Comparison of ENCODE assay signal across 14 cellular contexts in genomic region chr11:2703487-2704141, GRCh38. TPM values are rescaled to one million over a fixed set of nuclear protein-coding genes. Genes with fewer than 3 reads are reported as not detected.
DNase-seq lines count a peak whose midpoint lies in the region; ATAC-seq and TF ChIP-seq lines count a peak whose summit lies in the region.
"Had no signal": no experiment of that assay in that cellular context is flagged by ENCODE, and none has a peak within 500 bp of the region (broad histone marks: within the 10 kb centered on the region; RNA-seq: fewer than 3 reads in every experiment).

No MANE protein-coding gene starts in this region.

- H3K4me3 Mint-ChIP-seq in WTC11, result no peak overlapping the region
- no peak overlapping the region for H3K4me3 Mint-ChIP-seq in T-helper 2 cell treated with Interferon-gamma antibody and Interleukin-4, amounts not matched to agents 5 μg/mL and 100 μg/mL, for 36 hours
- H3K4me3 Mint-ChIP-seq: activated CD8-positive, alpha-beta T cell treated with anti-CD3 and anti-CD28 coated beads, Interleukin-2, amount 10 ng/mL, durations not matched to agents 7 days and 5 days had no signal

- POLR2A ChIA-PET in WTC11 (lab: Charles Lee), result interaction anchor here (1.1 to 1.5 kb wide), 2 partner anchors 10 to 16 kb away, joined by 3 to 8 read pairs; no protein-coding TSS in a partner anchor

- peaks cover 14% of the 10 kb centered on the region for H3K36me3 Mint-ChIP-seq in WTC11
- H3K36me3 Mint-ChIP-seq in T-helper 2 cell treated with Interferon-gamma antibody and Interleukin-4, amounts not matched to agents 5 μg/mL and 100 μg/mL, for 36 hours (ENCODE audit: low read depth), result peaks cover 2% of the 10 kb centered on the region

- ATAC-seq in right cardiac atrium (no peak), WTC11 (no peak), lower lobe of right lung (no peak), aorta (ENCODE audit: low FRiP score) (no peak), GM19035 (IDR thresholded peaks at IDR 0.05; ENCODE audit: unreplicated experiment) (no peak)
- ATAC-seq: activated CD8-positive, alpha-beta T cell treated with anti-CD3 and anti-CD28 coated beads, Interleukin-2, amount 10 ng/mL, durations not matched to agents 7 days and 5 days; HCT116 had no signal

- H3K4me1 ChIP-seq in left ventricle myocardium inferior (peaks cover 23% of the 10 kb centered on the region), right cardiac atrium (ENCODE audit: control insufficient read depth, insufficient read depth, low read length) (no peaks in the 10 kb centered on the region), lower lobe of right lung (no peaks in the 10 kb centered on the region), aorta (ENCODE audit: control insufficient read depth in 1 of 2, insufficient read depth in 2 of 2, low read length in 2 of 2) (no peaks in the 10 kb centered on the region)

- H3K27me3 Mint-ChIP-seq in WTC11 (ENCODE audit: low read depth), result peaks cover 81% of the 10 kb centered on the region
- H3K27me3 Mint-ChIP-seq in T-helper 2 cell treated with Interferon-gamma antibody and Interleukin-4, amounts not matched to agents 5 μg/mL and 100 μg/mL, for 36 hours (ENCODE audit: low read depth), result no peaks in the 10 kb centered on the region

- H3K4me3 ChIP-seq in left ventricle myocardium inferior, result no peak overlapping the region
- no peak overlapping the region for H3K4me3 ChIP-seq in right cardiac atrium (ENCODE audit: low read length)
- no peak overlapping the region for H3K4me3 ChIP-seq in lower lobe of right lung
- no peak overlapping the region for H3K4me3 ChIP-seq in aorta (ENCODE audit: low read length in 2 of 2)

- H3K36me3 ChIP-seq in left ventricle myocardium inferior (no peaks in the 10 kb centered on the region), lower lobe of right lung (no peaks in the 10 kb centered on the region), aorta (ENCODE audit: control insufficient read depth in 1 of 2, insufficient read depth in 2 of 2, low read length in 1 of 2) (no peaks in the 10 kb centered on the region)

- peaks cover 14% of the 10 kb centered on the region for H3K9me3 Mint-ChIP-seq in WTC11
- H3K9me3 Mint-ChIP-seq in T-helper 2 cell treated with Interferon-gamma antibody and Interleukin-4, amounts not matched to agents 5 μg/mL and 100 μg/mL, for 36 hours, result peaks cover 5% of the 10 kb centered on the region

- TF ChIP-seq CTCF in left ventricle myocardium inferior (IDR thresholded peaks at IDR 0.05; ENCODE audit: borderline replicate concordance) (no peak), WTC11 (IDR thresholded peaks at IDR 0.05) (no peak), lower lobe of right lung (IDR thresholded peaks at IDR 0.05) (no peak)

- CTCF ChIA-PET in WTC11 (lab: Charles Lee), result interaction anchor here (0.9 to 2.6 kb wide), 6 partner anchors 10 to 189 kb away, joined by 3 to 16 read pairs (median 4); no protein-coding TSS in a partner anchor

- H3K27ac Mint-ChIP-seq in WTC11, result no peak overlapping the region
- H3K27ac Mint-ChIP-seq in T-helper 2 cell treated with Interferon-gamma antibody and Interleukin-4, amounts not matched to agents 5 μg/mL and 100 μg/mL, for 36 hours, result no peak overlapping the region
- H3K27ac Mint-ChIP-seq: activated CD8-positive, alpha-beta T cell treated with anti-CD3 and anti-CD28 coated beads, Interleukin-2, amount 10 ng/mL, durations not matched to agents 7 days and 5 days; activated T-helper 2 cell treated with anti-CD3 and anti-CD28 coated beads, Interferon-gamma antibody, Interleukin-2, Interleukin-4, amounts not matched to agents 10 μg/mL and 5 μg/mL and 100 μg/mL, durations not matched to agents 14 hours and 24 hours and 36 hours had no signal

- WGBS in right cardiac atrium, result 59% methylated on average over 14 of the region's 14 CpGs
- WGBS in aorta, 2 donors, result 69 to 73% methylated on average over 14 of the region's 14 CpGs

- peaks cover 7% of the 10 kb centered on the region for H3K9me3 ChIP-seq in left ventricle myocardium inferior (replicated peaks)
- H3K9me3 ChIP-seq in right cardiac atrium (ENCODE audit: control insufficient read depth, low read length), result no peaks in the 10 kb centered on the region
- no peaks in the 10 kb centered on the region for H3K9me3 ChIP-seq in lower lobe of right lung
- H3K9me3 ChIP-seq in aorta (ENCODE audit: control insufficient read depth, low read length), result no peaks in the 10 kb centered on the region

- H3K27ac ChIP-seq in left ventricle myocardium inferior (replicated peaks), result no peak overlapping the region
- H3K27ac ChIP-seq in right cardiac atrium (ENCODE audit: low read length), result no peak overlapping the region
- H3K27ac ChIP-seq in lower lobe of right lung, result no peak overlapping the region
- no peak overlapping the region for H3K27ac ChIP-seq in aorta (ENCODE audit: low read depth in 1 of 2, low read length in 2 of 2)
- H3K27ac ChIP-seq: HL-60 had no signal

- intact Hi-C loops in left ventricle myocardium inferior (cut with micrococcal nuclease) (no loop called here), right cardiac atrium (cut with DNase I) (no loop called here), lower lobe of right lung (cut with DNase I) (no loop called here), aorta (cut with DNase I) (loop anchor here in 1 of 2 donors (5.0 kb wide), 1 partner anchor 184 kb away; the partner anchor contains the start of gene CDKN1C)

- DNase-seq in left ventricle myocardium inferior (peak; percentile 6), right cardiac atrium (no peak), WTC11 (ENCODE audit: low spot score) (no peak), lower lobe of right lung (peak; percentile 19), aorta (peak; percentile 36 to 60), nucleus accumbens (lab: John Stamatoyannopoulos, UW) (no peak)
- DNase-seq in T-helper 2 cell treated with Interferon-gamma antibody and Interleukin-4, amounts not matched to agents 5 μg/mL and 100 μg/mL, for 36 hours (ENCODE audit: low spot score), result no peak
- DNase-seq: activated CD8-positive, alpha-beta T cell treated with anti-CD3 and anti-CD28 coated beads, Interleukin-2, amount 10 ng/mL, durations not matched to agents 7 days and 5 days; NCI-H2081 treated with DMSO at 0.1 percent for 48 hours; stimulated activated CD4-positive, alpha-beta T cell treated with anti-CD3 and anti-CD28 coated beads, Interleukin-12 subunit alpha, Interleukin-12 subunit beta, amount 100 ng/mL, for 4 hours had no signal

- peaks cover 30% of the 10 kb centered on the region for H3K4me1 Mint-ChIP-seq in WTC11
- peaks cover 3% of the 10 kb centered on the region for H3K4me1 Mint-ChIP-seq in T-helper 2 cell treated with Interferon-gamma antibody and Interleukin-4, amounts not matched to agents 5 μg/mL and 100 μg/mL, for 36 hours (ENCODE audit: low read depth)

- H3K27me3 ChIP-seq in left ventricle myocardium inferior (ENCODE audit: low read depth), result no peaks in the 10 kb centered on the region
- no peaks in the 10 kb centered on the region for H3K27me3 ChIP-seq in right cardiac atrium (ENCODE audit: control insufficient read depth, insufficient read depth)
- no peaks in the 10 kb centered on the region for H3K27me3 ChIP-seq in lower lobe of right lung (ENCODE audit: low read depth)
- no peaks in the 10 kb centered on the region for H3K27me3 ChIP-seq in aorta (ENCODE audit: control insufficient read depth in 1 of 2, insufficient read depth in 2 of 2, low read length in 1 of 2)

TF ChIP-seq in WTC11, 78 proteins besides CTCF, POLR2A, EP300 and RAD21:
- TF ChIP-seq FOXP1 (CRISPR knock-in tag; IDR thresholded peaks at IDR 0.05; ENCODE audit: borderline replicate concordance) (0 out of 2 replicates have a peak, but pooled peaks have one; percentile 12), ZNF138 (CRISPR knock-in tag; conservative IDR thresholded peaks at IDR 0.05) (0 out of 2 replicates have a peak, but pooled peaks have one; percentile 17), TP53 (CRISPR knock-in tag; IDR thresholded peaks at IDR 0.05) (no peak), USF2 (CRISPR knock-in tag; IDR thresholded peaks at IDR 0.05) (no peak)
- TF ChIP-seq, protein P1, sequence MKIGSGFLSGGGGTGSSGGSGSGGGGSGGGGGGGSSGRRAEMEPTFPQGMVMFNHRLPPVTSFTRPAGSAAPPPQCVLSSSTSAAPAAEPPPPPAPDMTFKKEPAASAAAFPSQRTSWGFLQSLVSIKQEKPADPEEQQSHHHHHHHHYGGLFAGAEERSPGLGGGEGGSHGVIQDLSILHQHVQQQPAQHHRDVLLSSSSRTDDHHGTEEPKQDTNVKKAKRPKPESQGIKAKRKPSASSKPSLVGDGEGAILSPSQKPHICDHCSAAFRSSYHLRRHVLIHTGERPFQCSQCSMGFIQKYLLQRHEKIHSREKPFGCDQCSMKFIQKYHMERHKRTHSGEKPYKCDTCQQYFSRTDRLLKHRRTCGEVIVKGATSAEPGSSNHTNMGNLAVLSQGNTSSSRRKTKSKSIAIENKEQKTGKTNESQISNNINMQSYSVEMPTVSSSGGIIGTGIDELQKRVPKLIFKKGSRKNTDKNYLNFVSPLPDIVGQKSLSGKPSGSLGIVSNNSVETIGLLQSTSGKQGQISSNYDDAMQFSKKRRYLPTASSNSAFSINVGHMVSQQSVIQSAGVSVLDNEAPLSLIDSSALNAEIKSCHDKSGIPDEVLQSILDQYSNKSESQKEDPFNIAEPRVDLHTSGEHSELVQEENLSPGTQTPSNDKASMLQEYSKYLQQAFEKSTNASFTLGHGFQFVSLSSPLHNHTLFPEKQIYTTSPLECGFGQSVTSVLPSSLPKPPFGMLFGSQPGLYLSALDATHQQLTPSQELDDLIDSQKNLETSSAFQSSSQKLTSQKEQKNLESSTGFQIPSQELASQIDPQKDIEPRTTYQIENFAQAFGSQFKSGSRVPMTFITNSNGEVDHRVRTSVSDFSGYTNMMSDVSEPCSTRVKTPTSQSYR (CRISPR knock-in tag; IDR thresholded peaks at IDR 0.05), result 0 out of 2 replicates have a peak, but pooled peaks have one; percentile 17

RNA-seq across cellular contexts. Expression of gene KCNQ1OT1, which starts 3.8 kb away (rescaled TPM):
- total RNA-seq in left ventricle myocardium inferior (0.33 TPM), right cardiac atrium (under 1 TPM; 0.51 to 0.78 (median 0.55) TPM), WTC11 (2021) (2.1 to 2.4 TPM (median 2.3 TPM) in 3 replicates), lower lobe of right lung (1.6 TPM), aorta (1 to 10 TPM; 2.3 to 5.4 TPM)
- polyA plus RNA-seq in right cardiac atrium (0.41 TPM), aorta (under 1 TPM; 0.08 to 0.13 TPM)

Comparison
In these comparisons a context has a peak if more than half of its experiments do, and no peak if none do; other contexts are left out.
1. DNase-seq: peak in left ventricle myocardium inferior (single experiment), lower lobe of right lung (single experiment) and aorta (2 of 2); none in right cardiac atrium (0 of 3), WTC11 (single experiment), T-helper 2 cell treated with Interferon-gamma antibody and Interleukin-4, amounts not matched to agents 5 μg/mL and 100 μg/mL, for 36 hours (single experiment) and nucleus accumbens (0 of 56).